ENCODE assay signal across 19 cellular contexts in genomic region chr2:141711627-141712026, GRCh38.
"Had no signal": no experiment of that assay in that cellular context is flagged by ENCODE, and none has a peak within 500 bp of the region (broad histone marks: within the 10 kb centered on the region; RNA-seq: fewer than 3 reads in every experiment).

No MANE protein-coding gene starts in this region.

- H3K9me3 ChIP-seq: esophagus muscularis mucosa, heart left ventricle, left ventricle myocardium inferior, neutrophil had no signal

- H3K27me3 ChIP-seq: esophagus muscularis mucosa, heart left ventricle, neutrophil had no signal

- DNase-seq: effector memory CD8-positive, alpha-beta T cell; foreskin melanocyte; heart left ventricle; hippocampal formation; islet precursor cell; left ventricle myocardium inferior; mesendoderm; naive thymus-derived CD4-positive, alpha-beta T cell; right cardiac atrium; stimulated activated CD4-positive, alpha-beta T cell treated with anti-CD3 and anti-CD28 coated beads, Interleukin-2, amount 100 ng/mL, for 48 hours; stimulated activated naive CD4-positive, alpha-beta T cell treated with Interleukin-2 at 50 U/mL for 16 hours; trophoblast cell had no signal

- H3K27ac Mint-ChIP-seq: dendritic cell treated with granulocyte-macrophage colony-stimulating factor and Interleukin-4, amounts not matched to agents 40 ng/mL and 50 ng/mL, for 4 days; effector memory CD8-positive, alpha-beta T cell; naive thymus-derived CD4-positive, alpha-beta T cell; progenitor cell of endocrine pancreas had no signal

- H3K27me3 Mint-ChIP-seq: central memory CD8-positive, alpha-beta T cell; dendritic cell treated with granulocyte-macrophage colony-stimulating factor and Interleukin-4, amounts not matched to agents 40 ng/mL and 50 ng/mL, for 4 days; effector memory CD8-positive, alpha-beta T cell; naive thymus-derived CD4-positive, alpha-beta T cell; progenitor cell of endocrine pancreas had no signal

- H3K4me1 Mint-ChIP-seq: central memory CD8-positive, alpha-beta T cell; naive thymus-derived CD4-positive, alpha-beta T cell had no signal

- H3K36me3 ChIP-seq: esophagus muscularis mucosa, heart left ventricle, left ventricle myocardium inferior, neutrophil had no signal

- H3K9me3 Mint-ChIP-seq: dendritic cell treated with granulocyte-macrophage colony-stimulating factor and Interleukin-4, amounts not matched to agents 40 ng/mL and 50 ng/mL, for 4 days had no signal

- H3K4me3 ChIP-seq: esophagus muscularis mucosa, heart left ventricle, left ventricle myocardium inferior, lung, smooth muscle cell had no signal

- H3K4me3 Mint-ChIP-seq: central memory CD8-positive, alpha-beta T cell; dendritic cell treated with granulocyte-macrophage colony-stimulating factor and Interleukin-4, amounts not matched to agents 40 ng/mL and 50 ng/mL, for 4 days; effector memory CD8-positive, alpha-beta T cell; naive thymus-derived CD4-positive, alpha-beta T cell had no signal

- H3K4me1 ChIP-seq: esophagus muscularis mucosa, heart left ventricle, left ventricle myocardium inferior had no signal
